Comparison of ENCODE assay signal across 8 cellular contexts in the genomic region with DNA sequence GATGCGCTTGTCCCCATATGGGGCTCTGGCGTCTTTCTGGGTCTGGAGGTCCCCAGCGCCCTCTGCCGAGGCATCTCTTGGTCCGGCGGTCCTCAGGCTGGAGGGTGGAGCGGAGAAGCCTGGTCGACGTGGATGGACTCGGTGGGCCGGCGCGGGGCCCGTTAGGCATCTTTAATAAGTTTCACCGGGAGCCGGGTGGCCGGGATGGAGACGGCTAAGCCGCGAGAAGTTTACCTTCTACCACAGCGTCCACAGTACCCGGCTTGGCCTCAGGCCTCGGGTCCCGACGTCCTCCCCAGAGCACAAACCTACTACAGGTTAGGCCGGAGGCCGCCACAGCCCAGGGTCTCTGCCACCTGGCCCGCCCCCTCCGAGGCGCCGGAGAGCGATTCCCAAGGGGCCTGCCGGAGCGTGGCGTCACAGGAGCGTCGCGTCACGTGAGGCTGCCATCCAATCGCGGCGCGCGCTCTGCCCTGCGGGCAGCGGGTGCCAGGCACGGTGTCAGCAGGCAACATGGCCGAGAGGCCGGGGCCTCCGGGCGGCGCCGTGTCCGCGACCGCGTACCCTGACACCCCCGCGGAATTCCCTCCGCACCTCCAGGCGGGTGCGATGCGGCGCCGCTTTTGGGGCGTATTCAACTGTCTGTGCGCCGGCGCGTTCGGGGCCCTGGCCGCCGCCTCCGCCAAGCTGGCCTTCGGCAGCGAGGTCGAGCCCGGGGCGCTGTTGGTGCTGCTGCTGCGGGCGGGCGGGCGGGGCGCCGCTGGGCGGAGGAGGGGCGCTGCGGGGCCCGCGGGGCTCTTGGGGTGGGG. TPM values are rescaled to one million over a fixed set of nuclear protein-coding genes. Genes with fewer than 3 reads are reported as not detected.
DNase-seq lines count a peak whose midpoint lies in the region; ATAC-seq and TF ChIP-seq lines count a peak whose summit lies in the region.

A gene (plus strand): TSS at position 501 of the 809 bp plus-strand sequence. CDS start 13 bp downstream, at position 514.

- H3K4me1 ChIP-seq in gastroesophageal sphincter, result peaks cover 0 to 25% (median 5%) of the 10 kb centered on the region in 3 donors

- no peaks in the 10 kb centered on the region for H3K9me3 Mint-ChIP-seq in activated naive CD4-positive, alpha-beta T cell treated with anti-CD3 and anti-CD28 coated beads, Interleukin-2, amount 10 ng/mL, durations not matched to agents 7 days and 5 days

- peaks cover 19% of the 10 kb centered on the region for H3K36me3 Mint-ChIP-seq in activated naive CD4-positive, alpha-beta T cell treated with anti-CD3 and anti-CD28 coated beads, Interleukin-2, amount 10 ng/mL, durations not matched to agents 7 days and 5 days

- in situ Hi-C loops in SK-MEL-5 (cut with HindIII; ENCODE audit: low pct_unique_long_range_greater_than_20kb, low sequenced_read_pairs), result no loop called here

- H3K27me3 Mint-ChIP-seq in activated naive CD4-positive, alpha-beta T cell treated with anti-CD3 and anti-CD28 coated beads, Interleukin-2, amount 10 ng/mL, durations not matched to agents 7 days and 5 days, result no peaks in the 10 kb centered on the region

- CTCF ChIA-PET in activated naive CD4-positive, alpha-beta T cell treated with anti-CD3 and anti-CD28 coated beads, Interleukin-2, amount 10 ng/mL, durations not matched to agents 7 days and 5 days (lab: Charles Lee), result no interaction called here

- no peaks in the 10 kb centered on the region for H3K27me3 ChIP-seq in gastroesophageal sphincter

- peak in 3 of 4 experiments; percentile 11 to 50 (median 15) for TF ChIP-seq CTCF in gastroesophageal sphincter (IDR thresholded peaks at IDR 0.05)

- H3K27ac ChIP-seq in gastroesophageal sphincter, result peak within 1 kb of the TSS; percentile 86 to 96 (median 92)
- H3K27ac ChIP-seq in substantia nigra (ENCODE audit: low read depth, low read length, poor library complexity, severe bottlenecking), result peak within 1 kb of the TSS; percentile 95

- DNase-seq in ELF-1 (ENCODE audit: low read depth, low spot score) (peak; percentile 95), LHCN-M2 (ENCODE audit: low read depth) (peak; percentile 87), SK-MEL-5 (ENCODE audit: low read depth, low spot score) (peak; percentile 8), non-pigmented ciliary epithelial cell (ENCODE audit: low read depth) (peak; percentile 56), substantia nigra (lab: John Stamatoyannopoulos, UW) (peak; percentile 10 to 95 (median 87))
- peak; percentile 90 for DNase-seq in activated naive CD4-positive, alpha-beta T cell treated with anti-CD3 and anti-CD28 coated beads, Interleukin-2, amount 10 ng/mL, durations not matched to agents 7 days and 5 days

- 10% methylated on average over 2 of the region's 90 CpGs; no CpG with 5 or more reads in 1 of the 2 donors for WGBS in gastroesophageal sphincter (ENCODE audit: low coverage in 1 of 2), 2 donors

- no peak for TF ChIP-seq EP300 in gastroesophageal sphincter (IDR thresholded peaks at IDR 0.05)

- H3K4me3 ChIP-seq in gastroesophageal sphincter, result peak within 1 kb of the TSS; percentile 65 to 75

- peaks cover 0 to 10% of the 10 kb centered on the region in 2 donors for H3K36me3 ChIP-seq in gastroesophageal sphincter

- ATAC-seq in GM21786 (IDR thresholded peaks at IDR 0.05; ENCODE audit: unreplicated experiment) (peak; percentile 91), gastroesophageal sphincter (peak; percentile 98)

- peak within 1 kb of the TSS; percentile 92 for H3K27ac Mint-ChIP-seq in activated naive CD4-positive, alpha-beta T cell treated with anti-CD3 and anti-CD28 coated beads, Interleukin-2, amount 10 ng/mL, durations not matched to agents 7 days and 5 days

- peak; percentile 85 to 88 for TF ChIP-seq POLR2A in gastroesophageal sphincter (IDR thresholded peaks at IDR 0.05)

- H3K4me1 Mint-ChIP-seq in activated naive CD4-positive, alpha-beta T cell treated with anti-CD3 and anti-CD28 coated beads, Interleukin-2, amount 10 ng/mL, durations not matched to agents 7 days and 5 days, result peaks cover 41% of the 10 kb centered on the region

- peaks cover 0 to 7% (median 0%) of the 10 kb centered on the region in 3 donors for H3K9me3 ChIP-seq in gastroesophageal sphincter

- peak within 1 kb of the TSS; percentile 83 for H3K4me3 Mint-ChIP-seq in activated naive CD4-positive, alpha-beta T cell treated with anti-CD3 and anti-CD28 coated beads, Interleukin-2, amount 10 ng/mL, durations not matched to agents 7 days and 5 days

RNA-seq across cellular contexts. Expression of the gene that starts here (rescaled TPM):
- total RNA-seq in LHCN-M2 (2014; rRNA removed) (21.6 and 22.3 TPM in 2 replicates), gastroesophageal sphincter (10 to 100 TPM in 2 of 4 donors, 1 to 10 TPM in 2; 7.0 to 14.9 (median 9.0) TPM)
- polyA plus RNA-seq in LHCN-M2 (2012), result 22.3 TPM
- total RNA-seq in SK-MEL-5 (2014; rRNA removed; shearing (Covaris generic)), result 1.1 and 1.3 TPM in 2 replicates
- polyA plus RNA-seq in SK-MEL-5 (2015; cell fraction: cytosol; rRNA removed), result 0.63 and 2.0 TPM in 2 replicates
- 1.6 and 1.9 TPM in 2 replicates for polyA plus RNA-seq in SK-MEL-5 (2015; cell fraction: nucleus; rRNA removed)

Comparison
In these comparisons a context has a peak if more than half of its experiments do, and no peak if none do; other contexts are left out.
1. Peak in every context shown above with its lines: DNase-seq, ATAC-seq, H3K4me3 ChIP-seq and H3K27ac ChIP-seq.
2. DNase-seq: peak in every context shown above with its lines; median percentile 95 in ELF-1; 90 in activated naive CD4-positive, alpha-beta T cell treated with anti-CD3 and anti-CD28 coated beads, Interleukin-2, amount 10 ng/mL, durations not matched to agents 7 days and 5 days; 87 in LHCN-M2; 87 in substantia nigra; 56 in non-pigmented ciliary epithelial cell; 8 in SK-MEL-5.